10 cellular contexts compared by ENCODE assay signal in the genomic region with DNA sequence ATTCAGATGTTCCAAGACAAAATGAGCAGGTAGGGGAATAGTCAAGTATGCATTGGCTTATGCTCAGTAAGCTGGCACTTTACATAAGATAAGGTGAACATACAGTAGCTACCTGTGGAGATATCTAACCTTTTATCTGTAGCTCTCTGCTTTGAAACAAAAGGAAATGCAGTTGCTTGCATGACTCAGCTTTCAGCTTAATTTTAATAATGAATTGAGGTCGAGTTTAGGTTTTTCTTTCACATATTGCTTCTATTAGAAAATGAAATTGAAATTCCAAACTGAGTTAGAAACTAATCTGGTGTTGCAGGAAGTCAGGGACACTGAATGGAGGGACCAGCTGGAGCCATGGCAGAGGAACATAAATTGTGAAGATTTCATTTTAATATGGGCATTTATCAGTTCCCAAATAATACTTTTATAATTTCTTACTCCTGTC. TPM values are rescaled to one million over a fixed set of nuclear protein-coding genes. Genes with fewer than 3 reads are reported as not detected.
DNase-seq lines count a peak whose midpoint lies in the region; ATAC-seq and TF ChIP-seq lines count a peak whose summit lies in the region.
"Had no signal": no experiment of that assay in that cellular context is flagged by ENCODE, and none has a peak within 500 bp of the region (broad histone marks: within the 10 kb centered on the region; RNA-seq: fewer than 3 reads in every experiment).

No MANE protein-coding gene starts in this region.

- H3K4me3 ChIP-seq in Caco-2 (ENCODE audit: low read depth, low read length) (no peak overlapping the region), adrenal gland (peak overlapping the region in 1 of 4 donors; percentile 33), sigmoid colon (no peak overlapping the region)
- H3K4me3 ChIP-seq: Peyer's patch had no signal

- peaks cover 14% of the 10 kb centered on the region for H3K4me1 Mint-ChIP-seq in Caco-2 (ENCODE audit: low read depth, unreplicated experiment)

- H3K4me3 Mint-ChIP-seq in Caco-2 (ENCODE audit: unreplicated experiment): peak overlapping the region; percentile 10

- H3K36me3 Mint-ChIP-seq in Caco-2 (ENCODE audit: insufficient read depth, unreplicated experiment): peaks cover 8% of the 10 kb centered on the region

- POLR2A ChIA-PET in Caco-2 (lab: Charles Lee): no interaction called here

- H3K27ac Mint-ChIP-seq in Caco-2 (ENCODE audit: unreplicated experiment): no peak overlapping the region

- intact Hi-C loops in Caco-2 (cut with micrococcal nuclease; ENCODE audit: unreplicated experiment) (loop anchor here (2.0 kb wide), 1 partner anchor 19 kb away; no protein-coding TSS in a partner anchor), adrenal gland (cut with DNase I) (no loop called here), sigmoid colon (cut with DNase I) (no loop called here)

- peaks cover 12% of the 10 kb centered on the region for H3K9me3 Mint-ChIP-seq in Caco-2 (ENCODE audit: unreplicated experiment)

- H3K36me3 ChIP-seq in Caco-2 (ENCODE audit: control insufficient read depth, insufficient read depth, low read length): no peaks in the 10 kb centered on the region
- no peaks in the 10 kb centered on the region for H3K36me3 ChIP-seq in adrenal gland (replicated peaks in 1 of 2)
- H3K36me3 ChIP-seq in sigmoid colon: no peaks in the 10 kb centered on the region
- H3K36me3 ChIP-seq: neutrophil, Peyer's patch had no signal

- TF ChIP-seq POLR2A in adrenal gland (IDR thresholded peaks at IDR 0.05) (no peak), sigmoid colon (IDR thresholded peaks at IDR 0.05) (no peak)

- BruUV-seq in Caco-2 (replicated peaks; lab: Mats Ljungman, UMichigan): no TSS peak

- TF ChIP-seq EP300 in sigmoid colon (IDR thresholded peaks at IDR 0.05): no peak

- 0 out of 2 replicates have a peak, but pooled peaks cover 5% of the 10 kb centered on the region for H3K4me1 ChIP-seq in Caco-2
- peaks cover 39 to 47% of the 10 kb centered on the region in 2 donors for H3K4me1 ChIP-seq in adrenal gland (replicated peaks in 1 of 2)
- H3K4me1 ChIP-seq in sigmoid colon: peaks cover 0 to 6% (median 0%) of the 10 kb centered on the region in 4 donors
- H3K4me1 ChIP-seq: Peyer's patch had no signal

- ATAC-seq in GM19455 (IDR thresholded peaks at IDR 0.05; ENCODE audit: unreplicated experiment) (peak; percentile 81), HG03095 (IDR thresholded peaks at IDR 0.05; ENCODE audit: unreplicated experiment) (peak; percentile 69)

- H3K9me3 ChIP-seq in Caco-2: no peaks in the 10 kb centered on the region; the same call in 1 of the 2 replicates
- H3K9me3 ChIP-seq in adrenal gland (replicated peaks in 1 of 3): peaks cover 0 to 10% (median 0%) of the 10 kb centered on the region in 3 donors
- H3K9me3 ChIP-seq in sigmoid colon: no peaks in the 10 kb centered on the region
- H3K9me3 ChIP-seq: neutrophil, Peyer's patch had no signal

- peak overlapping the region; percentile 31 to 67 (median 41) for H3K27ac ChIP-seq in adrenal gland
- H3K27ac ChIP-seq in sigmoid colon: no peak overlapping the region
- H3K27ac ChIP-seq: neutrophil had no signal

- TF ChIP-seq CTCF in Caco-2 (IDR thresholded peaks at IDR 0.05; ENCODE audit: insufficient read depth in 1 of 2, low read depth in 1 of 2, low read length in 1 of 2, severe bottlenecking in 1 of 2, unreplicated experiment in 1 of 2) (no peak), adrenal gland (IDR thresholded peaks at IDR 0.05) (no peak), sigmoid colon (IDR thresholded peaks at IDR 0.05) (no peak)

- no peaks in the 10 kb centered on the region for H3K27me3 ChIP-seq in Caco-2 (replicated peaks; ENCODE audit: control insufficient read depth, insufficient read depth, low read length)
- H3K27me3 ChIP-seq in adrenal gland: no peaks in the 10 kb centered on the region
- no peaks in the 10 kb centered on the region for H3K27me3 ChIP-seq in sigmoid colon
- H3K27me3 ChIP-seq: neutrophil, Peyer's patch had no signal

- DNase-seq in Caco-2 (no peak), adrenal gland (no peak), glomerular visceral epithelial cell (ENCODE audit: extremely low spot score) (no peak), SHP77 (lab: John Stamatoyannopoulos, UW) (no peak), sigmoid colon (no peak)
- DNase-seq in stimulated activated CD4-positive, alpha-beta T cell treated with anti-CD3 and anti-CD28 coated beads, Interleukin-4, amount 100 ng/mL, for 1 hour: no peak
- DNase-seq: Peyer's patch had no signal

- WGBS in adrenal gland, 4 donors: 3 to 12% (median 8%) methylated on average over 1 of the region's 1 CpG
- 4 to 8% methylated on average over 1 of the region's 1 CpG for WGBS in sigmoid colon, 2 donors

- no peaks in the 10 kb centered on the region for H3K27me3 Mint-ChIP-seq in Caco-2 (ENCODE audit: insufficient read depth, unreplicated experiment)

- CTCF ChIA-PET in Caco-2 (lab: Charles Lee): no interaction called here

RNA-seq across cellular contexts. Expression of gene FRRS1, which starts 8.3 kb away (rescaled TPM):
- 9.6 and 11.1 TPM in 2 replicates for total RNA-seq in Caco-2 (2022)
- total RNA-seq in adrenal gland: 10 to 100 TPM in 7 of 8 donors, 1 to 10 TPM in 1; 9.2 to 26.8 (median 17.3) TPM
- 1 to 10 TPM in 2 of 3 donors, under 1 TPM in 1; 0.81 to 8.6 (median 1.6) TPM for polyA plus RNA-seq in adrenal gland
- 1 to 10 TPM; 1.6 to 5.6 (median 4.0) TPM for total RNA-seq in sigmoid colon
- 1 to 10 TPM; 1.6 to 3.6 (median 1.8) TPM for polyA plus RNA-seq in sigmoid colon

Comparison
In these comparisons a context has a peak if more than half of its experiments do, and no peak if none do; other contexts are left out.
1. H3K27ac ChIP-seq: peak in adrenal gland (5 of 5); none in sigmoid colon (0 of 4).